Comparison of ENCODE assay signal across 8 cellular contexts in genomic region chr22:44735518-44736428, GRCh38. TPM values are rescaled to one million over a fixed set of nuclear protein-coding genes. Genes with fewer than 3 reads are reported as not detected.
A peak's percentile ranks its signal among the peaks of the same experiment; 100 is the strongest.
DNase-seq lines count a peak whose midpoint lies in the region; ATAC-seq and TF ChIP-seq lines count a peak whose summit lies in the region.

No MANE protein-coding gene starts in this region.

- TF ChIP-seq CTCF in activated CD8-positive, alpha-beta T cell treated with anti-CD3 and anti-CD28 coated beads for 36 hours (IDR thresholded peaks at IDR 0.05) = peak; percentile 96
- peak; percentile 91 to 100 (median 99) for TF ChIP-seq CTCF in dorsolateral prefrontal cortex (IDR thresholded peaks at IDR 0.05 in 54 of 56, conservative IDR thresholded peaks at IDR 0.05 in 2 of 56; ENCODE audit: low read depth in 1 of 56, partially characterized antibody in 56 of 56)

- H3K4me1 Mint-ChIP-seq in activated CD8-positive, alpha-beta T cell treated with anti-CD3 and anti-CD28 coated beads for 36 hours (ENCODE audit: low read depth) = no peaks in the 10 kb centered on the region

- H3K27me3 Mint-ChIP-seq in activated CD8-positive, alpha-beta T cell treated with anti-CD3 and anti-CD28 coated beads for 36 hours = no peaks in the 10 kb centered on the region

- no peak overlapping the region for H3K27ac ChIP-seq in dorsolateral prefrontal cortex

- peak; percentile 83 for ATAC-seq in activated CD8-positive, alpha-beta T cell treated with anti-CD3 and anti-CD28 coated beads for 36 hours
- no peak for ATAC-seq in HG02623 (IDR thresholded peaks at IDR 0.05; ENCODE audit: unreplicated experiment)

- no peak overlapping the region for H3K4me3 ChIP-seq in dorsolateral prefrontal cortex

- peaks cover 8% of the 10 kb centered on the region for H3K36me3 Mint-ChIP-seq in activated CD8-positive, alpha-beta T cell treated with anti-CD3 and anti-CD28 coated beads for 36 hours (ENCODE audit: low read depth)

- H3K9me3 Mint-ChIP-seq in activated CD8-positive, alpha-beta T cell treated with anti-CD3 and anti-CD28 coated beads for 36 hours = no peaks in the 10 kb centered on the region

- POLR2A ChIA-PET in activated CD8-positive, alpha-beta T cell treated with anti-CD3 and anti-CD28 coated beads for 36 hours (lab: Charles Lee) = interaction anchor here (1.0 to 1.2 kb wide), 3 partner anchors 15 to 51 kb away, joined by 3 read pairs; no protein-coding TSS in a partner anchor

- H3K4me3 Mint-ChIP-seq in activated CD8-positive, alpha-beta T cell treated with anti-CD3 and anti-CD28 coated beads for 36 hours = no peak overlapping the region

- intact Hi-C loops in activated CD8-positive, alpha-beta T cell treated with anti-CD3 and anti-CD28 coated beads for 36 hours (cut with micrococcal nuclease) = loop anchor here (2.0 kb wide), 1 partner anchor 39 kb away; no protein-coding TSS in a partner anchor
- intact Hi-C loops in dorsolateral prefrontal cortex (cut with DNase I) = loop anchor here (1.0 to 2.0 kb wide), 2 partner anchors 38 to 39 kb away; no protein-coding TSS in a partner anchor

- DNase-seq in NCI-H2196 (lab: John Stamatoyannopoulos, UW; ENCODE audit: unreplicated experiment) (peak; percentile 74), NCI-H2196 treated with DMSO at 0.1 percent for 48 hours (lab: John Stamatoyannopoulos, UW; ENCODE audit: unreplicated experiment) (no peak), NCI-H2171 treated with DMSO at 0.1 percent for 48 hours (lab: John Stamatoyannopoulos, UW) (peak; percentile 63), dorsolateral prefrontal cortex (peak in 8 of 10 donors; percentile 58 to 83 (median 73)), medulla oblongata (ENCODE audit: extremely low spot score) (peak; percentile 48)
- peak; percentile 92 for DNase-seq in activated CD8-positive, alpha-beta T cell treated with anti-CD3 and anti-CD28 coated beads for 36 hours
- DNase-seq in stimulated activated CD8-positive, alpha-beta memory T cell treated with anti-CD3 and anti-CD28 coated beads, Interleukin-15, amount 100 ng/mL, for 48 hours (ENCODE audit: low read depth in 2 of 2) = peak; percentile 65 to 68

- CTCF ChIA-PET in activated CD8-positive, alpha-beta T cell treated with anti-CD3 and anti-CD28 coated beads for 36 hours (lab: Charles Lee) = interaction anchor here (0.6 to 5.9 kb wide), 14 partner anchors 11 to 110 kb away, joined by 3 to 46 read pairs (median 6); partner anchors contain the start of gene PRR5

- peaks cover 0 to 12% (median 0%) of the 10 kb centered on the region in 45 donors for H3K27me3 ChIP-seq in dorsolateral prefrontal cortex

- no peak overlapping the region for H3K27ac Mint-ChIP-seq in activated CD8-positive, alpha-beta T cell treated with anti-CD3 and anti-CD28 coated beads for 36 hours

RNA-seq across cellular contexts. Expression of gene ARHGAP8, which starts 16.6 kb away (rescaled TPM):
- 1 to 10 TPM; 2.1 to 3.2 TPM for total RNA-seq in activated CD8-positive, alpha-beta T cell treated with anti-CD3 and anti-CD28 coated beads for 36 hours
- total RNA-seq in dorsolateral prefrontal cortex = 10 to 100 TPM in 1 of 120 experiments, 1 to 10 TPM in 111, under 1 TPM in 7, not detected in 1; 0.51 to 10.2 (median 2.7) TPM

RNA-seq across cellular contexts. Expression of gene PRR5, which starts 33.8 kb away (rescaled TPM):
- total RNA-seq in activated CD8-positive, alpha-beta T cell treated with anti-CD3 and anti-CD28 coated beads for 36 hours = 10 to 100 TPM; 26.8 to 27.3 TPM
- total RNA-seq in dorsolateral prefrontal cortex = 10 to 100 TPM in 116 of 120 experiments, 1 to 10 TPM in 4; 5.1 to 39.4 (median 15.4) TPM
